In the genomic region with DNA sequence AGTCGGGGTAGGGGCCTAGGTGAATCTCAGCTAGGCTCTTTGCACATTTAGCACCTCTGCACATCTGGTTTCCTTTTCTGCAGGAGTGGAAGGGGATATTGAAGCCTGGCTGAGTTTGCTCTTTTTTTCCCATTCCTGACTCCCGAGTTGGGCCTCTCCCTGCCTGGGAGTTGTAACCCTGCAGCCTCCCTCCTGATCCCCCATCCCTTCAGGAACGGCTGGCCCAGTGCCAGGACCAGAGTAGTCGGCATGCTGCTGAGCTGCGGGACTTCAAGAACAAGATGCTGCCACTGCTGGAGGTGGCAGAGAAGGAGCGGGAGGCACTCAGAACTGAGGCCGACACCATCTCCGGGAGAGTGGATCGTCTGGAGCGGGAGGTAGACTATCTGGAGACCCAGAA, we compare ENCODE assay signal across 10 cellular contexts. TPM values are rescaled to one million over a fixed set of nuclear protein-coding genes. Genes with fewer than 3 reads are reported as not detected.
DNase-seq lines count a peak whose midpoint lies in the region; ATAC-seq and TF ChIP-seq lines count a peak whose summit lies in the region.
"Had no signal": no experiment of that assay in that cellular context is flagged by ENCODE, and none has a peak within 500 bp of the region (broad histone marks: within the 10 kb centered on the region; RNA-seq: fewer than 3 reads in every experiment).

No MANE protein-coding gene starts in this region.

- 72 to 75% methylated on average over 10 of the region's 10 CpGs for WGBS in sigmoid colon, 2 donors

- no peaks in the 10 kb centered on the region for H3K9me3 ChIP-seq in sigmoid colon

- H3K27ac ChIP-seq in sigmoid colon = peak overlapping the region; percentile 80 to 91 (median 90)

- TF ChIP-seq EP300 in sigmoid colon (IDR thresholded peaks at IDR 0.05) = no peak

- no peaks in the 10 kb centered on the region for H3K27me3 ChIP-seq in sigmoid colon

- DNase-seq in EH (ENCODE audit: low read depth) (peak; percentile 59), left cardiac atrium (peak; percentile 56), sigmoid colon (peak; percentile 91), NCI-H1048 (lab: John Stamatoyannopoulos, UW) (no peak)
- no peak for DNase-seq in activated CD4-positive, alpha-beta T cell treated with anti-CD3 and anti-CD28 coated beads for 4 hours
- DNase-seq: Karpas-422 had no signal

- intact Hi-C loops in left cardiac atrium (cut with DNase I) (loop anchor here in 1 of 2 donors (5.0 kb wide), 1 partner anchor 307 kb away; no protein-coding TSS in a partner anchor), sigmoid colon (cut with DNase I) (loop anchor here (5.0 to 10.0 kb wide), 3 partner anchors 172 to 535 kb away; partner anchors contain the start of genes SYT6 and TRIM33)

- peaks cover 0 to 3% (median 0%) of the 10 kb centered on the region in 4 donors for H3K36me3 ChIP-seq in sigmoid colon

- no peak for TF ChIP-seq POLR2A in sigmoid colon (IDR thresholded peaks at IDR 0.05)

- TF ChIP-seq CTCF in WI38 (IDR thresholded peaks at IDR 0.05; ENCODE audit: low read depth, low read length) (no peak), sigmoid colon (IDR thresholded peaks at IDR 0.05) (no peak)

- peak overlapping the region; percentile 58 for H3K4me3 ChIP-seq in WI38 (ENCODE audit: low read depth, low read length)
- H3K4me3 ChIP-seq in sigmoid colon = peak overlapping the region; percentile 37 to 55 (median 50)
- H3K4me3 ChIP-seq: lung had no signal

- no peak for ATAC-seq in left cardiac atrium
- no peak for ATAC-seq in HG02588 (IDR thresholded peaks at IDR 0.05; ENCODE audit: unreplicated experiment)
- no peak for ATAC-seq in GM19397 (IDR thresholded peaks at IDR 0.05; ENCODE audit: unreplicated experiment)

- H3K4me1 ChIP-seq in sigmoid colon = peaks cover 0 to 92% (median 77%) of the 10 kb centered on the region in 4 donors

RNA-seq across cellular contexts. Expression of gene OLFML3, which starts 0.8 kb away (rescaled TPM):
- 10 to 100 TPM; 18.8 to 36.2 TPM for total RNA-seq in left cardiac atrium
- total RNA-seq in sigmoid colon = 100 to 1,000 TPM in 3 of 4 donors, 10 to 100 TPM in 1; 94.0 to 149 (median 132) TPM
- 10 to 100 TPM; 14.1 to 23.8 (median 21.0) TPM for polyA plus RNA-seq in sigmoid colon

RNA-seq across cellular contexts. Expression of gene HIPK1, which starts 51.0 kb away (rescaled TPM):
- total RNA-seq in left cardiac atrium = 10 to 100 TPM; 59.4 to 72.0 TPM
- 10 to 100 TPM; 47.2 to 57.1 (median 49.9) TPM for total RNA-seq in sigmoid colon
- 10 to 100 TPM; 13.8 to 16.9 (median 16.6) TPM for polyA plus RNA-seq in sigmoid colon

Comparison
In these comparisons a context has a peak if more than half of its experiments do, and no peak if none do; other contexts are left out.
1. DNase-seq: peak in EH (single experiment), left cardiac atrium (single experiment) and sigmoid colon (single experiment); none in activated CD4-positive, alpha-beta T cell treated with anti-CD3 and anti-CD28 coated beads for 4 hours (0 of 2) and NCI-H1048 (single experiment).